1 cellular context compared by ENCODE assay signal in genomic region chr17:2711608-2712299, GRCh38.
A peak's percentile ranks its signal among the peaks of the same experiment; 100 is the strongest.
TF ChIP-seq lines count a peak whose summit lies in the region.

A gene with protein sequence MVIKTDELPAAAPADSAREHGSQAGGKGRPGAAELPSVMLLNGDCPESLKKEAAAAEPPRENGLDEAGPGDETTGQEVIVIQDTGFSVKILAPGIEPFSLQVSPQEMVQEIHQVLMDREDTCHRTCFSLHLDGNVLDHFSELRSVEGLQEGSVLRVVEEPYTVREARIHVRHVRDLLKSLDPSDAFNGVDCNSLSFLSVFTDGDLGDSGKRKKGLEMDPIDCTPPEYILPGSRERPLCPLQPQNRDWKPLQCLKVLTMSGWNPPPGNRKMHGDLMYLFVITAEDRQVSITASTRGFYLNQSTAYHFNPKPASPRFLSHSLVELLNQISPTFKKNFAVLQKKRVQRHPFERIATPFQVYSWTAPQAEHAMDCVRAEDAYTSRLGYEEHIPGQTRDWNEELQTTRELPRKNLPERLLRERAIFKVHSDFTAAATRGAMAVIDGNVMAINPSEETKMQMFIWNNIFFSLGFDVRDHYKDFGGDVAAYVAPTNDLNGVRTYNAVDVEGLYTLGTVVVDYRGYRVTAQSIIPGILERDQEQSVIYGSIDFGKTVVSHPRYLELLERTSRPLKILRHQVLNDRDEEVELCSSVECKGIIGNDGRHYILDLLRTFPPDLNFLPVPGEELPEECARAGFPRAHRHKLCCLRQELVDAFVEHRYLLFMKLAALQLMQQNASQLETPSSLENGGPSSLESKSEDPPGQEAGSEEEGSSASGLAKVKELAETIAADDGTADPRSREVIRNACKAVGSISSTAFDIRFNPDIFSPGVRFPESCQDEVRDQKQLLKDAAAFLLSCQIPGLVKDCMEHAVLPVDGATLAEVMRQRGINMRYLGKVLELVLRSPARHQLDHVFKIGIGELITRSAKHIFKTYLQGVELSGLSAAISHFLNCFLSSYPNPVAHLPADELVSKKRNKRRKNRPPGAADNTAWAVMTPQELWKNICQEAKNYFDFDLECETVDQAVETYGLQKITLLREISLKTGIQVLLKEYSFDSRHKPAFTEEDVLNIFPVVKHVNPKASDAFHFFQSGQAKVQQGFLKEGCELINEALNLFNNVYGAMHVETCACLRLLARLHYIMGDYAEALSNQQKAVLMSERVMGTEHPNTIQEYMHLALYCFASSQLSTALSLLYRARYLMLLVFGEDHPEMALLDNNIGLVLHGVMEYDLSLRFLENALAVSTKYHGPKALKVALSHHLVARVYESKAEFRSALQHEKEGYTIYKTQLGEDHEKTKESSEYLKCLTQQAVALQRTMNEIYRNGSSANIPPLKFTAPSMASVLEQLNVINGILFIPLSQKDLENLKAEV (N-terminal part only) (minus strand): TSS chr17:2711764. CDS start chr17:2711661, 103 bp downstream.

TF ChIP-seq in HepG2, 621 proteins besides CTCF, POLR2A, EP300 and RAD21 (continued from another document and continues in another):
- TF ChIP-seq ZNF432 (CRISPR knock-in tag; IDR thresholded peaks at IDR 0.05; ENCODE audit: borderline replicate concordance) (no peak), PATZ1 (CRISPR knock-in tag; IDR thresholded peaks at IDR 0.05) (peak; percentile 67), MED13 (CRISPR knock-in tag; IDR thresholded peaks at IDR 0.05) (no peak), NCOR1 (IDR thresholded peaks at IDR 0.05; ENCODE audit: borderline replicate concordance, low read length) (no peak), SMAD1 (CRISPR knock-in tag; IDR thresholded peaks at IDR 0.05; ENCODE audit: borderline replicate concordance, low read depth) (peak; percentile 28; the same call in 1 of the 2 replicates), ELF3 (CRISPR knock-in tag; IDR thresholded peaks at IDR 0.05) (peak; percentile 74), ZFAT (CRISPR knock-in tag; conservative IDR thresholded peaks at IDR 0.05) (no peak), GTF2F1 (IDR thresholded peaks at IDR 0.05; ENCODE audit: low read length) (no peak), ZNF143 (CRISPR knock-in tag; IDR thresholded peaks at IDR 0.05) (peak; percentile 63; the same call in 1 of the 2 replicates), ZNF557 (CRISPR knock-in tag; IDR thresholded peaks at IDR 0.05) (no peak), ZNF589 (CRISPR knock-in tag; conservative IDR thresholded peaks at IDR 0.05) (no peak; the same call in 1 of the 2 replicates), ZNF678 (CRISPR knock-in tag; IDR thresholded peaks at IDR 0.05) (no peak), ARHGAP35 (CRISPR knock-in tag; IDR thresholded peaks at IDR 0.05; ENCODE audit: borderline replicate concordance) (no peak), YEATS2 (CRISPR knock-in tag; IDR thresholded peaks at IDR 0.05; ENCODE audit: borderline replicate concordance) (peak; percentile 91), ZNF776 (CRISPR knock-in tag; IDR thresholded peaks at IDR 0.05) (no peak; the same call in 1 of the 2 replicates), HOXA9 (CRISPR knock-in tag; IDR thresholded peaks at IDR 0.05; ENCODE audit: borderline replicate concordance) (no peak), MBD4 (IDR thresholded peaks at IDR 0.05; ENCODE audit: borderline replicate concordance, low read length) (no peak), ZIK1 (CRISPR knock-in tag; IDR thresholded peaks at IDR 0.05; ENCODE audit: borderline replicate concordance, low read depth) (no peak; the same call in 1 of the 2 replicates), ZNF670 (CRISPR knock-in tag; IDR thresholded peaks at IDR 0.05; ENCODE audit: borderline replicate concordance) (peak; percentile 18; the same call in 1 of the 2 replicates), TCF7 (IDR thresholded peaks at IDR 0.05; ENCODE audit: low read depth) (no peak), KAT2B (IDR thresholded peaks at IDR 0.05; ENCODE audit: borderline replicate concordance, low read depth, low read length) (no peak), SIN3B (IDR thresholded peaks at IDR 0.05; ENCODE audit: low read length) (no peak), MAFG (CRISPR knock-in tag; IDR thresholded peaks at IDR 0.05) (no peak), NFE2L1 (CRISPR knock-in tag; IDR thresholded peaks at IDR 0.05; ENCODE audit: borderline replicate concordance) (no peak), REST (IDR thresholded peaks at IDR 0.05; ENCODE audit: borderline replicate concordance in 1 of 2, low read depth in 1 of 2, low read length in 2 of 2) (no peak; a peak in 1 of 4 replicates), ZNF7 (CRISPR knock-in tag; IDR thresholded peaks at IDR 0.05) (no peak), PTBP1 (IDR thresholded peaks at IDR 0.05; ENCODE audit: low read depth, low read length, poor library complexity, severe bottlenecking) (no peak), KLF12 (CRISPR knock-in tag; IDR thresholded peaks at IDR 0.05; ENCODE audit: borderline replicate concordance) (peak; percentile 99), PHF5A (CRISPR knock-in tag; IDR thresholded peaks at IDR 0.05; ENCODE audit: low read depth, unreplicated experiment) (peak; percentile 35), ZSCAN22 (CRISPR knock-in tag; IDR thresholded peaks at IDR 0.05) (no peak), HNRNPUL1 (IDR thresholded peaks at IDR 0.05; ENCODE audit: low read depth, low read length) (no peak; the same call in 1 of the 2 replicates), BHLHE40 (IDR thresholded peaks at IDR 0.05; ENCODE audit: low read length) (no peak; the same call in 1 of the 2 replicates), KDM5A (IDR thresholded peaks at IDR 0.05; ENCODE audit: borderline replicate concordance, low read length) (no peak), ZNF180 (CRISPR knock-in tag; IDR thresholded peaks at IDR 0.05; ENCODE audit: borderline replicate concordance, low read depth) (no peak), NKX3-1 (CRISPR knock-in tag; IDR thresholded peaks at IDR 0.05) (no peak), ZFX (CRISPR knock-in tag; IDR thresholded peaks at IDR 0.05; ENCODE audit: low read depth) (peak; percentile 76; the same call in 1 of the 2 replicates), FOSL1 (CRISPR knock-in tag; IDR thresholded peaks at IDR 0.05; ENCODE audit: borderline replicate concordance) (no peak), SRY (CRISPR knock-in tag; IDR thresholded peaks at IDR 0.05) (no peak; the same call in 1 of the 2 replicates), MAFF (IDR thresholded peaks at IDR 0.05; ENCODE audit: low read depth, low read length) (no peak), KLF11 (CRISPR knock-in tag; IDR thresholded peaks at IDR 0.05) (no peak), EED (CRISPR knock-in tag; IDR thresholded peaks at IDR 0.05) (no peak)
- TF ChIP-seq, protein P1, sequence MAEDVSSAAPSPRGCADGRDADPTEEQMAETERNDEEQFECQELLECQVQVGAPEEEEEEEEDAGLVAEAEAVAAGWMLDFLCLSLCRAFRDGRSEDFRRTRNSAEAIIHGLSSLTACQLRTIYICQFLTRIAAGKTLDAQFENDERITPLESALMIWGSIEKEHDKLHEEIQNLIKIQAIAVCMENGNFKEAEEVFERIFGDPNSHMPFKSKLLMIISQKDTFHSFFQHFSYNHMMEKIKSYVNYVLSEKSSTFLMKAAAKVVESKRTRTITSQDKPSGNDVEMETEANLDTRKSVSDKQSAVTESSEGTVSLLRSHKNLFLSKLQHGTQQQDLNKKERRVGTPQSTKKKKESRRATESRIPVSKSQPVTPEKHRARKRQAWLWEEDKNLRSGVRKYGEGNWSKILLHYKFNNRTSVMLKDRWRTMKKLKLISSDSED (CRISPR knock-in tag; IDR thresholded peaks at IDR 0.05): no peak
- TF ChIP-seq, protein P2, sequence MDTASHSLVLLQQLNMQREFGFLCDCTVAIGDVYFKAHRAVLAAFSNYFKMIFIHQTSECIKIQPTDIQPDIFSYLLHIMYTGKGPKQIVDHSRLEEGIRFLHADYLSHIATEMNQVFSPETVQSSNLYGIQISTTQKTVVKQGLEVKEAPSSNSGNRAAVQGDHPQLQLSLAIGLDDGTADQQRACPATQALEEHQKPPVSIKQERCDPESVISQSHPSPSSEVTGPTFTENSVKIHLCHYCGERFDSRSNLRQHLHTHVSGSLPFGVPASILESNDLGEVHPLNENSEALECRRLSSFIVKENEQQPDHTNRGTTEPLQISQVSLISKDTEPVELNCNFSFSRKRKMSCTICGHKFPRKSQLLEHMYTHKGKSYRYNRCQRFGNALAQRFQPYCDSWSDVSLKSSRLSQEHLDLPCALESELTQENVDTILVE (CRISPR knock-in tag; IDR thresholded peaks at IDR 0.05): peak; percentile 54; the same call in 1 of the 2 replicates
- TF ChIP-seq, protein P3, sequence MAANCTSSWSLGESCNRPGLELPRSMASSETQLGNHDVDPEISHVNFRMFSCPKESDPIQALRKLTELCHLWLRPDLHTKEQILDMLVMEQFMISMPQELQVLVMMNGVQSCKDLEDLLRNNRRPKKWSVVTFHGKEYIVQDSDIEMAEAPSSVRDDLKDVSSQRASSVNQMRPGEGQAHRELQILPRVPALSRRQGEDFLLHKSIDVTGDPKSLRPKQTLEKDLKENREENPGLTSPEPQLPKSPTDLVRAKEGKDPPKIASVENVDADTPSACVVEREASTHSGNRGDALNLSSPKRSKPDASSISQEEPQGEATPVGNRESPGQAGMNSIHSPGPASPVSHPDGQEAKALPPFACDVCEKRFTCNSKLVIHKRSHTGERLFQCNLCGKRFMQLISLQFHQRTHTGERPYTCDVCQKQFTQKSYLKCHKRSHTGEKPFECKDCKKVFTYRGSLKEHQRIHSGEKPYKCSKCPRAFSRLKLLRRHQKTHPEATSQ (CRISPR knock-in tag; IDR thresholded peaks at IDR 0.05; ENCODE audit: borderline replicate concordance): 0 out of 2 replicates have a peak, but pooled peaks have one; percentile 25
- TF ChIP-seq, protein P4, sequence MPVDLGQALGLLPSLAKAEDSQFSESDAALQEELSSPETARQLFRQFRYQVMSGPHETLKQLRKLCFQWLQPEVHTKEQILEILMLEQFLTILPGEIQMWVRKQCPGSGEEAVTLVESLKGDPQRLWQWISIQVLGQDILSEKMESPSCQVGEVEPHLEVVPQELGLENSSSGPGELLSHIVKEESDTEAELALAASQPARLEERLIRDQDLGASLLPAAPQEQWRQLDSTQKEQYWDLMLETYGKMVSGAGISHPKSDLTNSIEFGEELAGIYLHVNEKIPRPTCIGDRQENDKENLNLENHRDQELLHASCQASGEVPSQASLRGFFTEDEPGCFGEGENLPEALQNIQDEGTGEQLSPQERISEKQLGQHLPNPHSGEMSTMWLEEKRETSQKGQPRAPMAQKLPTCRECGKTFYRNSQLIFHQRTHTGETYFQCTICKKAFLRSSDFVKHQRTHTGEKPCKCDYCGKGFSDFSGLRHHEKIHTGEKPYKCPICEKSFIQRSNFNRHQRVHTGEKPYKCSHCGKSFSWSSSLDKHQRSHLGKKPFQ (CRISPR knock-in tag; IDR thresholded peaks at IDR 0.05; ENCODE audit: insufficient replicate concordance): no peak
- TF ChIP-seq, protein P5, sequence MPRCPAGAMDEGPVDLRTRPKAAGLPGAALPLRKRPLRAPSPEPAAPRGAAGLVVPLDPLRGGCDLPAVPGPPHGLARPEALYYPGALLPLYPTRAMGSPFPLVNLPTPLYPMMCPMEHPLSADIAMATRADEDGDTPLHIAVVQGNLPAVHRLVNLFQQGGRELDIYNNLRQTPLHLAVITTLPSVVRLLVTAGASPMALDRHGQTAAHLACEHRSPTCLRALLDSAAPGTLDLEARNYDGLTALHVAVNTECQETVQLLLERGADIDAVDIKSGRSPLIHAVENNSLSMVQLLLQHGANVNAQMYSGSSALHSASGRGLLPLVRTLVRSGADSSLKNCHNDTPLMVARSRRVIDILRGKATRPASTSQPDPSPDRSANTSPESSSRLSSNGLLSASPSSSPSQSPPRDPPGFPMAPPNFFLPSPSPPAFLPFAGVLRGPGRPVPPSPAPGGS (CRISPR knock-in tag; IDR thresholded peaks at IDR 0.05): no peak
- TF ChIP-seq, protein P6, sequence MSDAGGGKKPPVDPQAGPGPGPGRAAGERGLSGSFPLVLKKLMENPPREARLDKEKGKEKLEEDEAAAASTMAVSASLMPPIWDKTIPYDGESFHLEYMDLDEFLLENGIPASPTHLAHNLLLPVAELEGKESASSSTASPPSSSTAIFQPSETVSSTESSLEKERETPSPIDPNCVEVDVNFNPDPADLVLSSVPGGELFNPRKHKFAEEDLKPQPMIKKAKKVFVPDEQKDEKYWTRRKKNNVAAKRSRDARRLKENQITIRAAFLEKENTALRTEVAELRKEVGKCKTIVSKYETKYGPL (CRISPR knock-in tag; IDR thresholded peaks at IDR 0.05): no peak
